In genomic region chr7:134892002-134892693, GRCh38 we compare ENCODE assay signal across 8 cellular contexts.
A peak's percentile ranks its signal among the peaks of the same experiment; 100 is the strongest.
DNase-seq lines count a peak whose midpoint lies in the region; ATAC-seq and TF ChIP-seq lines count a peak whose summit lies in the region.

No MANE protein-coding gene starts in this region.

- H3K4me1 ChIP-seq in right cardiac atrium (ENCODE audit: control insufficient read depth, insufficient read depth, low read length), result peaks cover 8% of the 10 kb centered on the region

- 27% methylated on average over 10 of the region's 10 CpGs for WGBS in right cardiac atrium

- in situ Hi-C loops in astrocyte of the cerebellum (cut with HindIII; ENCODE audit: low sequenced_read_pairs), result no loop called here

- no peaks in the 10 kb centered on the region for H3K27me3 ChIP-seq in right cardiac atrium (ENCODE audit: control insufficient read depth, insufficient read depth)

- intact Hi-C loops in right cardiac atrium (cut with DNase I), result loop anchor here in 1 of 4 donors (5.0 kb wide), 1 partner anchor 45 kb away; no protein-coding TSS in a partner anchor

- H3K4me3 ChIP-seq in astrocyte of the cerebellum (ENCODE audit: low read depth, low read length) (peak overlapping the region; percentile 52), right cardiac atrium (ENCODE audit: low read length) (peak overlapping the region; percentile 67), retinal pigment epithelial cell (ENCODE audit: low read length) (peak overlapping the region; percentile 58)

- TF ChIP-seq CTCF in astrocyte of the cerebellum (IDR thresholded peaks at IDR 0.05; ENCODE audit: low read depth, low read length, missing control alignments) (no peak), retinal pigment epithelial cell (conservative IDR thresholded peaks at IDR 0.05; ENCODE audit: low read depth, low read length) (no peak)

- H3K27ac ChIP-seq in right cardiac atrium (ENCODE audit: low read length), result peak overlapping the region; percentile 89

- no peaks in the 10 kb centered on the region for H3K9me3 ChIP-seq in right cardiac atrium (ENCODE audit: control insufficient read depth, low read length)

- ATAC-seq in right cardiac atrium (peak; percentile 29 to 53), HG03135 (IDR thresholded peaks at IDR 0.05; ENCODE audit: unreplicated experiment) (no peak), HG03521 (IDR thresholded peaks at IDR 0.05; ENCODE audit: unreplicated experiment) (no peak)

- peak; percentile 7 for DNase-seq in EL
- no peak for DNase-seq in astrocyte of the cerebellum (ENCODE audit: low read depth)
- no peak for DNase-seq in right cardiac atrium
- no peak for DNase-seq in retinal pigment epithelial cell (ENCODE audit: low read depth)
- DNase-seq in NCI-H2196 treated with DMSO at 0.1 percent for 48 hours (lab: John Stamatoyannopoulos, UW; ENCODE audit: unreplicated experiment), result no peak
- no peak for DNase-seq in HT-29 (ENCODE audit: low spot score)

Comparison
In these comparisons a context has a peak if more than half of its experiments do, and no peak if none do; other contexts are left out.
1. ATAC-seq: peak in right cardiac atrium (2 of 2); none in HG03135 (single experiment) and HG03521 (single experiment).
2. Peak in every context shown above with its lines, with median percentiles within 50 percentile points of each other: H3K4me3 ChIP-seq.